In the genomic region with DNA sequence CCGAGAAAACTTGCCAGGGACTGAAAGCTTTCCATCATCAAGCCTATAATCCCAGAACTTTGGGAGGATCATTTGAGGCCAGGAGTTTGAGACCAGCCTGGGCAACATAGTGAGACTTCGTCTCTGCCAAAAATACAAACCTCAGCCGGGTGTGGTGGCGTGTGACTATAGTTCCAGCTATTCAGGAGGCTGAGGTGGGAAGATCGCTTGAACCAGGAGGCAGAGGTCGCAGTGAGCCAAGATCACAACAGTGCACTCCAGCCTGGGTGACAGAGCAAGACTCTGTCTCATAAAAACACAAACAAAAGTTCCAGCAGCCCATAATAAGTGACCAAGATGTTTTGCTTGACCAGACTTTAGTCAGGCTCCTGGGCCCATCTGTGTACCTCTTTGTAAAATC, we compare ENCODE assay signal across 18 cellular contexts. TPM values are rescaled to one million over a fixed set of nuclear protein-coding genes. Genes with fewer than 3 reads are reported as not detected.
A peak's percentile ranks its signal among the peaks of the same experiment; 100 is the strongest.
DNase-seq lines count a peak whose midpoint lies in the region; ATAC-seq, FAIRE-seq and TF ChIP-seq lines count a peak whose summit lies in the region.
"Had no signal": no experiment of that assay in that cellular context is flagged by ENCODE, and none has a peak within 500 bp of the region (broad histone marks: within the 10 kb centered on the region; RNA-seq: fewer than 3 reads in every experiment).

No MANE protein-coding gene starts in this region.

- peak overlapping the region; percentile 38 for H3K4me3 Mint-ChIP-seq in glutamatergic neuron (ENCODE audit: unreplicated experiment)
- H3K4me3 Mint-ChIP-seq: activated naive CD4-positive, alpha-beta T cell treated with anti-CD3 and anti-CD28 coated beads, Interleukin-2, amount 50 U/mL, for 24 hours had no signal

- TF ChIP-seq CTCF in RWPE2 (IDR thresholded peaks at IDR 0.05; ENCODE audit: poor library complexity, severe bottlenecking), result no peak
- TF ChIP-seq CTCF in glutamatergic neuron (IDR thresholded peaks at IDR 0.05; ENCODE audit: partially characterized antibody, unreplicated experiment), result no peak
- TF ChIP-seq CTCF in sigmoid colon (IDR thresholded peaks at IDR 0.05), result no peak
- no peak for TF ChIP-seq CTCF in D721Med (IDR thresholded peaks at IDR 0.05; ENCODE audit: insufficient read depth, missing control alignments)

- TF ChIP-seq POLR2A in sigmoid colon (IDR thresholded peaks at IDR 0.05), result no peak

- peaks cover 7% of the 10 kb centered on the region for H3K27me3 Mint-ChIP-seq in glutamatergic neuron (ENCODE audit: unreplicated experiment)
- H3K27me3 Mint-ChIP-seq: activated naive CD4-positive, alpha-beta T cell treated with anti-CD3 and anti-CD28 coated beads, Interleukin-2, amount 50 U/mL, for 24 hours; CD8-positive, alpha-beta memory T cell; effector memory CD8-positive, alpha-beta T cell had no signal

- H3K27me3 ChIP-seq in RWPE2 (ENCODE audit: insufficient read depth, poor library complexity, severe bottlenecking) (no peaks in the 10 kb centered on the region), sigmoid colon (no peaks in the 10 kb centered on the region)
- H3K27me3 ChIP-seq: Peyer's patch had no signal

- H3K4me1 Mint-ChIP-seq in glutamatergic neuron (ENCODE audit: low read depth, unreplicated experiment), result peaks cover 8% of the 10 kb centered on the region

- no peaks in the 10 kb centered on the region for H3K36me3 Mint-ChIP-seq in glutamatergic neuron (ENCODE audit: unreplicated experiment)

- intact Hi-C loops in sigmoid colon (cut with DNase I), result no loop called here

- DNase-seq in HCEC 1CT, result peak; percentile 24
- peak; percentile 11 for DNase-seq in RWPE2 (ENCODE audit: low spot score)
- DNase-seq in glutamatergic neuron, result no peak
- peak; percentile 27 for DNase-seq in sigmoid colon
- DNase-seq in D721Med (ENCODE audit: insufficient read length, low spot score), result no peak
- no peak for DNase-seq in GOT3 (lab: John Stamatoyannopoulos, UW)
- no peak for DNase-seq in GDM1 (lab: John Stamatoyannopoulos, UW)
- DNase-seq: activated CD4-positive, alpha-beta T cell treated with anti-CD3 and anti-CD28 coated beads for 1 hour; activated CD8-positive, alpha-beta memory T cell treated with anti-CD3 and anti-CD28 coated beads, Interleukin-2, amount 50 U/mL, for 4 hours; CD8-positive, alpha-beta memory T cell; effector memory CD8-positive, alpha-beta T cell; midbrain; NCI-H2029 treated with DMSO at 0.1 percent for 48 hours; NCI-H526 treated with DMSO at 0.1 percent for 48 hours; Peyer's patch; stimulated activated CD4-positive, alpha-beta T cell treated with anti-CD3 and anti-CD28 coated beads, Interleukin-15, amount 100 ng/mL, for 24 hours had no signal

- TF ChIP-seq EP300 in sigmoid colon (IDR thresholded peaks at IDR 0.05), result no peak

- no peak overlapping the region for H3K27ac Mint-ChIP-seq in glutamatergic neuron (ENCODE audit: unreplicated experiment)
- H3K27ac Mint-ChIP-seq: activated naive CD4-positive, alpha-beta T cell treated with anti-CD3 and anti-CD28 coated beads, Interleukin-2, amount 50 U/mL, for 24 hours had no signal

- H3K4me1 ChIP-seq in RWPE2 (ENCODE audit: insufficient read depth, poor library complexity, severe bottlenecking), result peaks cover 57% of the 10 kb centered on the region
- peaks cover 0 to 30% (median 23%) of the 10 kb centered on the region in 4 donors for H3K4me1 ChIP-seq in sigmoid colon

- WGBS in sigmoid colon, 2 donors, result 92 to 93% methylated on average over 6 of the region's 6 CpGs

- no peak for FAIRE-seq in D721Med (lab: Jason Lieb, UNC)
- FAIRE-seq: bronchial epithelial cell had no signal

- H3K9me3 ChIP-seq in RWPE2 (ENCODE audit: severe bottlenecking), result no peaks in the 10 kb centered on the region
- no peaks in the 10 kb centered on the region for H3K9me3 ChIP-seq in sigmoid colon
- H3K9me3 ChIP-seq: Peyer's patch had no signal

- peak overlapping the region; percentile 96 for H3K27ac ChIP-seq in RWPE2 (ENCODE audit: poor library complexity, severe bottlenecking)
- no peak overlapping the region for H3K27ac ChIP-seq in sigmoid colon
- H3K27ac ChIP-seq: Peyer's patch had no signal

- H3K36me3 ChIP-seq in RWPE2 (ENCODE audit: low read depth) (peaks cover 52% of the 10 kb centered on the region), sigmoid colon (peaks cover under 1 to 29% (median 3%) of the 10 kb centered on the region in 4 donors)

- peaks cover 2% of the 10 kb centered on the region for H3K9me3 Mint-ChIP-seq in glutamatergic neuron (ENCODE audit: unreplicated experiment)
- H3K9me3 Mint-ChIP-seq: activated naive CD4-positive, alpha-beta T cell treated with anti-CD3 and anti-CD28 coated beads, Interleukin-2, amount 50 U/mL, for 24 hours; CD8-positive, alpha-beta memory T cell; effector memory CD8-positive, alpha-beta T cell had no signal

- H3K4me3 ChIP-seq in RWPE2 (ENCODE audit: severe bottlenecking), result no peak overlapping the region
- no peak overlapping the region for H3K4me3 ChIP-seq in sigmoid colon
- H3K4me3 ChIP-seq: Peyer's patch had no signal

- ATAC-seq in RWPE2 (ENCODE audit: low read depth), result no peak
- ATAC-seq: effector memory CD8-positive, alpha-beta T cell had no signal

RNA-seq across cellular contexts. Expression of a gene that starts 1.9 kb away (rescaled TPM):
- total RNA-seq in glutamatergic neuron (ENCODE audit: unreplicated experiment) (44.8 TPM), sigmoid colon (10 to 100 TPM; 10.0 to 13.7 (median 12.1) TPM)
- polyA plus RNA-seq in sigmoid colon, result 10 to 100 TPM in 1 of 3 donors, 1 to 10 TPM in 2; 4.2 to 12.2 (median 8.6) TPM

Comparison
In these comparisons a context has a peak if more than half of its experiments do, and no peak if none do; other contexts are left out.
1. DNase-seq: peak in HCEC 1CT (single experiment), RWPE2 (single experiment) and sigmoid colon (single experiment); none in glutamatergic neuron (single experiment), D721Med (single experiment), GOT3 (single experiment) and GDM1 (single experiment).